14 cellular contexts compared by ENCODE assay signal in the genomic region with DNA sequence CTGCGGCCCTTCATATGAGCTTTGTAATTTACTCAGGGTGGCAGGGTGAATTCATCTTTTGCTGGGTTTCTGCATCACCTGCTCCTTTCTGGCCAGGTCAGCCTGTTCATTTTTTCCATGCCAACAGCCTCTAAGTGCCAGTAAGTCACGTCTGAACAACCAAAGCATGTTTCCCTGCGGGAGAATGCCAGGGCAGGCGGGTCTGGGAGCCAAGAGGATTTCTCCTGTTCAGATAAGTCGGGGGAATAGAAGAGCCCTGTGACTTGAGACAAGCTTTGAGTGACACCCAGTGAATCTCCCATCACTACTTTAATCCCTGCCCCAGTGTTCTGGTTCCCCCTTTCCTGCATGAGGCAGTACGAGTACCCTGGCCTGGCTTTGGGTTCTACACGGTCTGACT.
DNase-seq lines count a peak whose midpoint lies in the region; TF ChIP-seq lines count a peak whose summit lies in the region.
"Had no signal": no experiment of that assay in that cellular context is flagged by ENCODE, and none has a peak within 500 bp of the region (broad histone marks: within the 10 kb centered on the region; RNA-seq: fewer than 3 reads in every experiment).

No MANE protein-coding gene starts in this region.

- DNase-seq in RWPE1 (ENCODE audit: low spot score) (no peak), right atrium auricular region (ENCODE audit: low spot score) (no peak), prostate gland (ENCODE audit: low spot score) (peak; percentile 54), germinal center (ENCODE audit: low spot score) (no peak), DMS53 treated with DMSO at 0.1 percent for 48 hours (lab: John Stamatoyannopoulos, UW; ENCODE audit: unreplicated experiment) (no peak), NCI-H2227 (lab: John Stamatoyannopoulos, UW; ENCODE audit: unreplicated experiment) (no peak)
- DNase-seq in activated CD4-positive, CD25-positive, alpha-beta regulatory T cell (lab: John Stamatoyannopoulos, UW), result no peak
- DNase-seq: activated gamma-delta T cell treated with Interleukin-2 at 50 U/mL for 16 hours; head of caudate nucleus; NCI-H446 treated with DMSO at 0.1 percent for 48 hours; occipital lobe; SHP77 treated with DMSO at 0.1 percent for 48 hours; stimulated activated CD4-positive, alpha-beta T cell treated with anti-CD3 and anti-CD28 coated beads, Interleukin-4, amount 100 ng/mL, for 24 hours had no signal

- TF ChIP-seq CTCF in C4-2B (conservative IDR thresholded peaks at IDR 0.05) (no peak), RWPE1 (conservative IDR thresholded peaks at IDR 0.05; ENCODE audit: low read depth) (no peak), right atrium auricular region (IDR thresholded peaks at IDR 0.05) (no peak), prostate gland (IDR thresholded peaks at IDR 0.05) (no peak)

- peak overlapping the region; percentile 61 for H3K27ac ChIP-seq in C4-2B
- H3K27ac ChIP-seq in RWPE1, result peak overlapping the region; percentile 91
- H3K27ac ChIP-seq in right atrium auricular region, result peak overlapping the region; percentile 91 to 95
- H3K27ac ChIP-seq in prostate gland, result peak overlapping the region; percentile 91

- POLR2A ChIA-PET in RWPE1 (lab: Yijun Ruan, JAX; ENCODE audit: low non-redundant PET), result no interaction called here

- no peak for TF ChIP-seq POLR2A in prostate gland (IDR thresholded peaks at IDR 0.05)

- H3K36me3 ChIP-seq in right atrium auricular region (no peaks in the 10 kb centered on the region), prostate gland (no peaks in the 10 kb centered on the region)

- CTCF ChIA-PET in RWPE1 (lab: Yijun Ruan, JAX), result interaction anchor here (1.1 to 1.3 kb wide), 2 partner anchors 50 to 75 kb away, joined by 3 to 9 read pairs; no protein-coding TSS in a partner anchor

- no peaks in the 10 kb centered on the region for H3K27me3 ChIP-seq in right atrium auricular region
- H3K27me3 ChIP-seq in prostate gland (replicated peaks; ENCODE audit: insufficient read depth), result no peaks in the 10 kb centered on the region

- H3K9me3 ChIP-seq in right atrium auricular region, result no peaks in the 10 kb centered on the region
- no peaks in the 10 kb centered on the region for H3K9me3 ChIP-seq in prostate gland

- H3K4me3 ChIP-seq in right atrium auricular region (no peak overlapping the region), prostate gland (no peak overlapping the region)

- 39% methylated on average over 7 of the region's 7 CpGs for WGBS in prostate gland

- H3K4me1 ChIP-seq in right atrium auricular region (peaks cover 0 to 72% of the 10 kb centered on the region in 2 donors), prostate gland (replicated peaks) (peaks cover 39% of the 10 kb centered on the region)

- intact Hi-C loops in prostate gland (cut with DNase I), result no loop called here
